1 cellular context compared by ENCODE assay signal in genomic region chr1:200414657-200415056, GRCh38.
TF ChIP-seq lines count a peak whose summit lies in the region.

No MANE protein-coding gene starts in this region.

TF ChIP-seq in GM12878, 131 proteins besides CTCF, POLR2A, EP300 and RAD21:
- no peak for TF ChIP-seq MEF2B (IDR thresholded peaks at IDR 0.05; ENCODE audit: partially characterized antibody, poor library complexity, severe bottlenecking)
- no peak for TF ChIP-seq SUZ12 (IDR thresholded peaks at IDR 0.05; ENCODE audit: unreplicated experiment)
- TF ChIP-seq TCF7 (IDR thresholded peaks at IDR 0.05; ENCODE audit: borderline replicate concordance) = no peak
- no peak for TF ChIP-seq NFXL1 (IDR thresholded peaks at IDR 0.05; ENCODE audit: borderline replicate concordance)
- TF ChIP-seq IKZF1 (conservative IDR thresholded peaks at IDR 0.05) = no peak
